ENCODE assay signal across 8 cellular contexts in genomic region chr6:137707590-137708360, GRCh38.
DNase-seq lines count a peak whose midpoint lies in the region; ATAC-seq and TF ChIP-seq lines count a peak whose summit lies in the region.

No MANE protein-coding gene starts in this region.

- no peak overlapping the region for H2AFZ ChIP-seq in PC-9

- DNase-seq in Calu3 (peak; percentile 32), PC-9 (peak; percentile 56 to 94), fibroblast of mammary gland (ENCODE audit: low read depth) (peak; percentile 87), nucleus accumbens (lab: John Stamatoyannopoulos, UW) (peak in 31 of 56 donors; percentile 1 to 57 (median 20)), superior temporal gyrus (ENCODE audit: extremely low spot score) (peak; percentile 81)
- DNase-seq in activated T-cell treated with anti-CD3 and anti-CD28 coated beads, Interleukin-2, amount 50 U/mL, for 48 hours = peak; percentile 74 to 76

- no peaks in the 10 kb centered on the region for H3K27me3 ChIP-seq in PC-9 (ENCODE audit: insufficient read depth, low read depth)

- H3K4me3 Mint-ChIP-seq in Calu3 (ENCODE audit: low read depth, unreplicated experiment) (peak overlapping the region; percentile 58), IgD-negative memory B cell (peak overlapping the region; percentile 36 to 81 (median 62))

- peak; percentile 75 for ATAC-seq in GM21447 (IDR thresholded peaks at IDR 0.05; ENCODE audit: unreplicated experiment)

- H3K79me2 ChIP-seq in PC-9 (ENCODE audit: low read depth) = no peaks in the 10 kb centered on the region

- CTCF ChIA-PET in Calu3 (lab: Charles Lee) (interaction anchor here (0.9 to 1.9 kb wide), 4 partner anchors 160 to 296 kb away, joined by 3 to 6 read pairs (median 4); partner anchors contain the start of gene TNFAIP3), PC-9 (lab: Charles Lee) (interaction anchor here (0.7 to 1.2 kb wide), 3 partner anchors 159 to 297 kb away, joined by 3 to 7 read pairs (median 5); no protein-coding TSS in a partner anchor)

- H3K27ac ChIP-seq in PC-9 = peak overlapping the region; percentile 89

- H4K20me1 ChIP-seq in PC-9 (ENCODE audit: insufficient read depth) = no peaks in the 10 kb centered on the region

- H3K36me3 ChIP-seq in PC-9 (ENCODE audit: low read depth) = no peaks in the 10 kb centered on the region

- H3K4me1 Mint-ChIP-seq in Calu3 (ENCODE audit: low read depth, unreplicated experiment) (peaks cover 21% of the 10 kb centered on the region), IgD-negative memory B cell (peaks cover 18 to 34% (median 20%) of the 10 kb centered on the region in 3 donors)

- H3K27me3 Mint-ChIP-seq in Calu3 (ENCODE audit: unreplicated experiment) (no peaks in the 10 kb centered on the region), IgD-negative memory B cell (peaks cover 2% of the 10 kb centered on the region)

- peak overlapping the region; percentile 56 for H3K4me2 ChIP-seq in PC-9

- peaks cover 40% of the 10 kb centered on the region; the same call in 1 of the 2 replicates for H3F3A ChIP-seq in PC-9 (ENCODE audit: insufficient read depth, low read depth)

- BruUV-seq in Calu3 (replicated peaks; lab: Mats Ljungman, UMichigan) = no TSS peak
- BruUV-seq in PC-9 (replicated peaks; lab: Mats Ljungman, UMichigan) = no TSS peak

- H3K9me3 ChIP-seq in PC-9 (ENCODE audit: insufficient read depth, low read depth) = no peaks in the 10 kb centered on the region; the same call in 1 of the 2 replicates

- H3K4me3 ChIP-seq in PC-9 = peak overlapping the region; percentile 6; the same call in 1 of the 2 replicates
- no peak overlapping the region for H3K4me3 ChIP-seq in fibroblast of mammary gland (ENCODE audit: control insufficient read depth, low read depth, low read length)

- H3K27ac Mint-ChIP-seq in Calu3 (ENCODE audit: unreplicated experiment) = no peak overlapping the region
- peak overlapping the region; percentile 48 to 89 (median 57) for H3K27ac Mint-ChIP-seq in IgD-negative memory B cell

- no peaks in the 10 kb centered on the region for H3K9me2 ChIP-seq in PC-9 (ENCODE audit: insufficient read depth)

- H3K4me1 ChIP-seq in PC-9 (replicated peaks; ENCODE audit: insufficient read depth) = peaks cover 33% of the 10 kb centered on the region

- TF ChIP-seq CTCF in Calu3 (IDR thresholded peaks at IDR 0.05; ENCODE audit: unreplicated experiment) (peak; percentile 49), PC-9 (conservative IDR thresholded peaks at IDR 0.05) (peak; percentile 95), fibroblast of mammary gland (conservative IDR thresholded peaks at IDR 0.05; ENCODE audit: control insufficient read depth, insufficient read depth, low read depth, low read length) (peak; percentile 84)

- intact Hi-C loops in Calu3 (cut with micrococcal nuclease; ENCODE audit: unreplicated experiment) = loop anchor here (5.0 to 10.0 kb wide), 5 partner anchors 95 to 400 kb away; partner anchors contain the start of genes PERP and TNFAIP3
- intact Hi-C loops in PC-9 (cut with micrococcal nuclease; ENCODE audit: unreplicated experiment) = loop anchor here (1.0 to 5.0 kb wide), 6 partner anchors 57 to 615 kb away; no protein-coding TSS in a partner anchor

- H3K36me3 Mint-ChIP-seq in Calu3 (ENCODE audit: insufficient read depth, unreplicated experiment) (no peaks in the 10 kb centered on the region), IgD-negative memory B cell (peaks cover 2% of the 10 kb centered on the region)

- H3K9me3 Mint-ChIP-seq in Calu3 (ENCODE audit: low read depth, unreplicated experiment) = no peaks in the 10 kb centered on the region
- H3K9me3 Mint-ChIP-seq in IgD-negative memory B cell = no peaks in the 10 kb centered on the region

- POLR2A ChIA-PET in PC-9 (lab: Charles Lee; ENCODE audit: unreplicated experiment) = interaction anchor here (0.6 kb wide), 1 partner anchor 57 kb away, joined by 6 read pairs; no protein-coding TSS in a partner anchor

Comparison
In these comparisons a context has a peak if more than half of its experiments do, and no peak if none do; other contexts are left out.
1. DNase-seq: peak in every context shown above with its lines; median percentile 87 in fibroblast of mammary gland; 81 in superior temporal gyrus; 75 in PC-9; 75 in activated T-cell treated with anti-CD3 and anti-CD28 coated beads, Interleukin-2, amount 50 U/mL, for 48 hours; 32 in Calu3; 20 in nucleus accumbens.